In the genomic region with DNA sequence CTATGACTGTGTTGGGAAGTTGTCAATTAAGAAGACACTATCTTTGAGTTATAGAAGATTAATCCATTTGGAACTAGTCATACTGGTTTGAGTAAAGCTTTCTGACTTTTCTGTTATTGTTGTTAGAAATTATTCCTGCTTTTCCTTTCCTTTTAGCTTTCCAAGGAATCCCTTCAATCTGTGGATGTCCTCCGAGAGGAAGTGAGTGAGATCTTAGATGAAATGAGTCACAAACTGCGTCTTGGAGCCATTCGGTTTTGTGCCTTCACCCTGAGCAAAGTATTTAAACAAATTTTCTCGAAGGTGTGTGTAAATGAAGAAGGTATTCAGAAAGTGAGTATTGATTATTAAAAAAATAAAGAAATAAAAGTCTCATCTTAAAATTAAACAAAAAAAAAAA, we compare ENCODE assay signal across 1 cellular context.
TF ChIP-seq lines count a peak whose summit lies in the region.

No MANE protein-coding gene starts in this region.

TF ChIP-seq in endothelial cell of umbilical vein, 7 proteins besides CTCF, POLR2A, EP300 and RAD21 (continued from another document):
- peak; percentile 17 for TF ChIP-seq JUN (IDR thresholded peaks at IDR 0.05; ENCODE audit: borderline replicate concordance, insufficient read depth, insufficient read length, low read depth)
- TF ChIP-seq FOS (IDR thresholded peaks at IDR 0.05; ENCODE audit: borderline replicate concordance, insufficient read depth, low read length) = no peak
